Comparison of ENCODE assay signal across 1 cellular context in the genomic region with DNA sequence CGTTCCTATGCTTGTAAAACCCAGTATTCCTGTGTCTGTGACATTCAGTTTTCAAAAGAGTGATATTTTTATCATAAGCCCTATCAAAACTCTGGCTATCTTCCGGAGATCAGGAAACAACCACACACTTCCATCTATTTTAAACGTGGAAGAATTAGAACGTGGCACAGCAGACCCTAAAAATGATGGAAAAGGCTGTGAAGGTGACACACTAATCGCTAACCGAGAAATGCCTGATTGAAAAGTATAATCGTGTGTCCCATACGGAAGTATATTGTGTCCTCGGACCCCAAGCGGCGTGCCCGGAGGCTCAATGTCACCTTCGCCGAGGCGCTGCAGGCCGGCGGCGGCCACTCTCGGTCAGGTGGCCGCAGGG.
A peak's percentile ranks its signal among the peaks of the same experiment; 100 is the strongest.
TF ChIP-seq lines count a peak whose summit lies in the region.

No MANE protein-coding gene starts in this region.

TF ChIP-seq in IMR-90, 13 proteins besides CTCF, POLR2A, EP300 and RAD21:
- TF ChIP-seq CEBPB (IDR thresholded peaks at IDR 0.05; ENCODE audit: low read depth, low read length) = no peak
- TF ChIP-seq MAZ (IDR thresholded peaks at IDR 0.05; ENCODE audit: borderline replicate concordance, low read depth, low read length) = 0 out of 2 replicates have a peak, but pooled peaks have one; percentile 31
